ENCODE assay signal across 12 cellular contexts in genomic region chr16:22357635-22357971, GRCh38. TPM values are rescaled to one million over a fixed set of nuclear protein-coding genes. Genes with fewer than 3 reads are reported as not detected.
DNase-seq lines count a peak whose midpoint lies in the region; ATAC-seq, FAIRE-seq and TF ChIP-seq lines count a peak whose summit lies in the region.
"Had no signal": no experiment of that assay in that cellular context is flagged by ENCODE, and none has a peak within 500 bp of the region (broad histone marks: within the 10 kb centered on the region; RNA-seq: fewer than 3 reads in every experiment).

No MANE protein-coding gene starts in this region.

- no TSS peak for BruUV-seq in K562 (replicated peaks; lab: Mats Ljungman, UMichigan)

- H3K36me3 ChIP-seq in K562 (ENCODE audit: control insufficient read depth, insufficient read depth, low read length), result peaks cover 46% of the 10 kb centered on the region; the same call in 2 of the 3 replicates
- peaks cover 0 to 11% (median under 1%) of the 10 kb centered on the region in 4 donors for H3K36me3 ChIP-seq in upper lobe of left lung

- TF ChIP-seq POLR2A in K562 (conservative IDR thresholded peaks at IDR 0.05) (no peak), upper lobe of left lung (IDR thresholded peaks at IDR 0.05) (no peak)

- no peak overlapping the region for H2AFZ ChIP-seq in K562 (ENCODE audit: low read depth, low read length)

- H3K4me3 Mint-ChIP-seq in activated T-cell treated with anti-CD3 and anti-CD28 coated beads, Interleukin-2, amount 50 U/mL, for 72 hours, result peak overlapping the region; percentile 62 to 76

- H3K9ac ChIP-seq in K562 (ENCODE audit: insufficient read depth in 1 of 2, low read depth in 2 of 2, low read length in 2 of 2), result no peak overlapping the region

- TF ChIP-seq EP300 in K562 (IDR thresholded peaks at IDR 0.05; ENCODE audit: low read length), result no peak
- TF ChIP-seq EP300 in upper lobe of left lung (IDR thresholded peaks at IDR 0.05), result no peak

- no peak for DNase-seq in activated T-cell treated with anti-CD3 and anti-CD28 coated beads, Interleukin-2, amount 50 U/mL, for 72 hours
- no peak for DNase-seq in activated T-cell treated with anti-CD3 and anti-CD28 coated beads, Interleukin-2, amount 50 U/mL, for 1 hour
- DNase-seq in K562 (ENCODE audit: extremely low read depth in 1 of 4, low spot score in 3 of 4), result no peak
- no peak for DNase-seq in upper lobe of left lung
- DNase-seq in globus pallidus (ENCODE audit: low spot score), result no peak
- DNase-seq in kidney glomerular epithelial cell (lab: John Stamatoyannopoulos, UW), result no peak
- DNase-seq: activated gamma-delta T cell; KBM-7; SHP77 treated with DMSO at 0.1 percent for 48 hours; stimulated activated CD8-positive, alpha-beta memory T cell treated with anti-CD3 and anti-CD28 coated beads, Interleukin-4, amount 100 ng/mL, for 48 hours had no signal

- H3K4me1 ChIP-seq in K562 (replicated peaks in 1 of 2; ENCODE audit: control insufficient read depth in 2 of 2, insufficient read depth in 2 of 2, low read length in 2 of 2), result peaks cover 0 to 24% of the 10 kb centered on the region in 2 experiments; a peak in 3 of 5 replicates
- peaks cover 15 to 24% (median 21%) of the 10 kb centered on the region in 4 donors for H3K4me1 ChIP-seq in upper lobe of left lung

- intact Hi-C loops in K562 (cut with micrococcal nuclease), result no loop called here

- peak overlapping the region; percentile 98 for H3K27ac Mint-ChIP-seq in activated T-cell treated with anti-CD3 and anti-CD28 coated beads, Interleukin-2, amount 50 U/mL, for 72 hours

- H3K4me3 ChIP-seq in K562, result no peak overlapping the region
- H3K4me3 ChIP-seq in upper lobe of left lung, result no peak overlapping the region

- no peak for TF ChIP-seq CTCF in K562 (IDR thresholded peaks at IDR 0.05 in 2 of 3, conservative IDR thresholded peaks at IDR 0.05 in 1 of 3; ENCODE audit: insufficient read depth in 2 of 3, low read depth in 1 of 3, low read length in 3 of 3)
- TF ChIP-seq CTCF in upper lobe of left lung (IDR thresholded peaks at IDR 0.05), result no peak

- WGBS in K562 (ENCODE audit: insufficient coverage, low coverage, missing lambda C conversion rate), result 70% methylated on average over 1 of the region's 1 CpG
- WGBS in upper lobe of left lung, 2 donors, result 71 to 84% methylated on average over 1 of the region's 1 CpG

- in situ Hi-C loops in K562 (cut with MboI), result no loop called here

- peaks cover 5 to 23% of the 10 kb centered on the region in 2 donors for H3K36me3 Mint-ChIP-seq in activated T-cell treated with anti-CD3 and anti-CD28 coated beads, Interleukin-2, amount 50 U/mL, for 72 hours (ENCODE audit: insufficient read depth in 2 of 2)

- no peaks in the 10 kb centered on the region for H3K9me3 ChIP-seq in K562 (replicated peaks; ENCODE audit: control insufficient read depth, insufficient read depth, low read depth, low read length)
- H3K9me3 ChIP-seq in upper lobe of left lung, result no peaks in the 10 kb centered on the region

- H3K9me1 ChIP-seq in K562 (ENCODE audit: control insufficient read depth, insufficient read depth, low read length), result peaks cover 3% of the 10 kb centered on the region

- peaks cover 13% of the 10 kb centered on the region for H3K79me2 ChIP-seq in K562 (ENCODE audit: control insufficient read depth, insufficient read depth, low read length)

- no peak overlapping the region for H3K4me2 ChIP-seq in K562 (ENCODE audit: insufficient read depth, low read length)

- H3K4me1 Mint-ChIP-seq in activated T-cell treated with anti-CD3 and anti-CD28 coated beads, Interleukin-2, amount 50 U/mL, for 72 hours (ENCODE audit: low read depth), result peaks cover 90% of the 10 kb centered on the region

- H3K27me3 ChIP-seq in K562 (ENCODE audit: control insufficient read depth in 2 of 2, insufficient read depth in 2 of 2, low read length in 2 of 2) (no peaks in the 10 kb centered on the region), upper lobe of left lung (no peaks in the 10 kb centered on the region)

- peak; percentile 46 to 58 for ATAC-seq in activated T-cell treated with anti-CD3 and anti-CD28 coated beads, Interleukin-2, amount 50 U/mL, for 72 hours (replicated peaks in 1 of 2)
- peak; percentile 74 for ATAC-seq in HG03175 (IDR thresholded peaks at IDR 0.05; ENCODE audit: unreplicated experiment)
- ATAC-seq in K562, result no peak
- no peak for ATAC-seq in upper lobe of left lung (ENCODE audit: low FRiP score in 2 of 2)
- ATAC-seq in HG02870 (IDR thresholded peaks at IDR 0.05; ENCODE audit: unreplicated experiment), result no peak

- no peaks in the 10 kb centered on the region for H4K20me1 ChIP-seq in K562 (replicated peaks; ENCODE audit: control insufficient read depth, insufficient read depth, low read length)

- H3K27ac ChIP-seq in K562 (ENCODE audit: extremely low read depth, low read depth, low read length) (no peak overlapping the region), upper lobe of left lung (peak overlapping the region; percentile 5 to 58 (median 50))

- H3K9me3 Mint-ChIP-seq in activated T-cell treated with anti-CD3 and anti-CD28 coated beads, Interleukin-2, amount 50 U/mL, for 72 hours, result no peaks in the 10 kb centered on the region

- POLR2A ChIA-PET in K562 (lab: Yijun Ruan, JAX), result interaction anchor here (0.7 to 3.2 kb wide), 4 partner anchors 9 to 15 kb away, joined by 3 to 13 read pairs (median 3); no protein-coding TSS in a partner anchor

- no peak for FAIRE-seq in K562 (lab: Jason Lieb, UNC)

- CTCF ChIA-PET in K562 (lab: Yijun Ruan, JAX; ENCODE audit: low intra/inter-chr PET ratio), result no interaction called here

- H3K27me3 Mint-ChIP-seq in activated T-cell treated with anti-CD3 and anti-CD28 coated beads, Interleukin-2, amount 50 U/mL, for 72 hours (ENCODE audit: low read depth), result no peaks in the 10 kb centered on the region

- no peak for TF ChIP-seq RAD21 in K562 (CRISPR knock-in tag; conservative IDR thresholded peaks at IDR 0.05 in 1 of 2, IDR thresholded peaks at IDR 0.05 in 1 of 2)

TF ChIP-seq in K562, 482 proteins besides CTCF, POLR2A, EP300 and RAD21:
- TF ChIP-seq RFX1 (IDR thresholded peaks at IDR 0.05) (0 out of 2 replicates have a peak, but pooled peaks have one; percentile 21), ERF (CRISPR knock-in tag; IDR thresholded peaks at IDR 0.05) (no peak), MYNN (IDR thresholded peaks at IDR 0.05) (peak; percentile 34; the same call in 1 of the 2 replicates), MYNN (CRISPR knock-in tag; IDR thresholded peaks at IDR 0.05) (no peak)

RNA-seq across cellular contexts. Expression of gene CDR2, which starts 16.8 kb away (rescaled TPM):
- 10 to 100 TPM; 50.0 to 57.2 TPM for total RNA-seq in activated T-cell treated with anti-CD3 and anti-CD28 coated beads, Interleukin-2, amount 50 U/mL, for 72 hours
- 15.8 and 27.5 TPM in 2 replicates for total RNA-seq in K562 (2011; cell fraction: chromatin; rRNA removed; ENCODE audit: low replicate concordance)
- total RNA-seq in K562 (2011; cell fraction: nucleolus; rRNA removed), result 14.7 and 18.3 TPM in 2 replicates
- 14.1 and 15.6 TPM in 2 replicates for total RNA-seq in K562 (2011; cell fraction: nucleoplasm; rRNA removed)
- total RNA-seq in K562 (2014; rRNA removed), result 18.9 and 20.5 TPM in 2 replicates
- 19.9 and 20.1 TPM in 2 replicates for total RNA-seq in K562 (2014; rRNA removed; fragmentation: Illumina TruSeq; extraction: Trizol)
- total RNA-seq in K562 (2015; rRNA removed; fragmentation: Illumina TruSeq; extraction: Trizol), result 18.6 and 21.9 TPM in 2 replicates
- total RNA-seq in K562 (2021), result 22.1 and 23.1 TPM in 2 replicates
- polyA plus RNA-seq in K562 (2011; rRNA removed), result 25.6 and 30.3 TPM in 2 replicates
- polyA plus RNA-seq in K562 (2011; cell fraction: cytosol; rRNA removed), result 12.0 and 18.5 TPM in 2 replicates
- polyA plus RNA-seq in K562 (2011; cell fraction: nucleus; rRNA removed), result 8.0 and 10.4 TPM in 2 replicates
- polyA plus RNA-seq in K562 (2012), result 14.9 and 15.5 TPM in 2 replicates
- 26.3 and 27.9 TPM in 2 replicates for polyA plus RNA-seq in K562 (2014; fragmentation: Illumina TruSeq; extraction: Trizol)
- 1 to 10 TPM; 4.6 to 5.3 TPM for polyA plus RNA-seq in K562 (2014; fragmentation: Nextera tagmentation; extraction: Ambion mirVana)
- 21.7 and 23.0 TPM in 2 replicates for polyA plus RNA-seq in K562 (2014; rRNA removed)
- polyA minus RNA-seq in K562 (2011; rRNA and poly(A)+ RNA removed), result 37.9 and 40.4 TPM in 2 replicates
- polyA minus RNA-seq in K562 (2011; cell fraction: cytosol; rRNA and poly(A)+ RNA removed), result 17.8 and 20.6 TPM in 2 replicates
- polyA minus RNA-seq in K562 (2011; cell fraction: nucleus; rRNA and poly(A)+ RNA removed), result 9.7 and 11.4 TPM in 2 replicates
- 10 to 100 TPM; 16.3 to 27.5 (median 19.4) TPM for total RNA-seq in upper lobe of left lung

Comparison
In these comparisons a context has a peak if more than half of its experiments do, and no peak if none do; other contexts are left out.
1. ATAC-seq: peak in activated T-cell treated with anti-CD3 and anti-CD28 coated beads, Interleukin-2, amount 50 U/mL, for 72 hours (2 of 2) and HG03175 (single experiment); none in K562 (single experiment), upper lobe of left lung (0 of 2) and HG02870 (single experiment).